ENCODE assay signal across 12 cellular contexts in the genomic region with DNA sequence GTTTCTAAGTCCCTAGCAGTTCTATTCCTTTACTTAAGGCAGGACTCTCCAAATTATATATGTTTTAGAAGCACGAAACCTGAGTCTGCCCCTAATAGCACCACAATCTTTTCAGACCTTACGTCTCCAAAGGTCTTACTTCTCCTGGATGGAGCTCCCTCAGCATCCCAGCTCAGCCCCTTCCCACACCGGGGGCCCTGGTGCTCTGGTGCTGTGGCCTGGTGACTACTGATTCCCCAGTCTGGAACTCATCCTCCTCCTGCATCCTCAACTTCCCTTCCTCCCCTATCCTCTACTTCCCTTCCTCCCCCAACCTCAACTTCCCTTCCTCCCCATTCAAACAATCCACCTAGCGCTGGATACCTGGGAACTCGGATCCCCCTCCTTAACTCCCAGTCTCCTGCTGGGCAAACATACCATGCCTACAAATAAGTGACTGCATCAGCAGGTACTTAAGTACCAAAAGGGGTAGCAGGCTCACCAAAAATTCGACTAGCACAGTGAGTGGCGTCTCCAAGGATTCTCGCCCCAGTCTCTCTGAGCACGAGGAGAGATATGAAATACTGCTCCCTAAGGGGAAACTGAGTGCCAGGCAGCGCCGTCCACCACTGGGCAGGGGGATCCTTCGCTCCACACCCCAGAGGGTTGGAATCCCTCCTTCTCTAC. TPM values are rescaled to one million over a fixed set of nuclear protein-coding genes. Genes with fewer than 3 reads are reported as not detected.
DNase-seq lines count a peak whose midpoint lies in the region; ATAC-seq and TF ChIP-seq lines count a peak whose summit lies in the region.
"Had no signal": no experiment of that assay in that cellular context is flagged by ENCODE, and none has a peak within 500 bp of the region (broad histone marks: within the 10 kb centered on the region; RNA-seq: fewer than 3 reads in every experiment).

No MANE protein-coding gene starts in this region.

- DNase-seq in activated T-cell treated with anti-CD3 and anti-CD28 coated beads, Interleukin-2, amount 50 U/mL, for 4 hours = no peak
- DNase-seq in activated T-cell treated with anti-CD3 and anti-CD28 coated beads for 4 hours = no peak
- no peak for DNase-seq in activated T-helper 1 cell treated with anti-CD3 and anti-CD28 coated beads, Interleukin-12 subunit alpha, Interleukin-12 subunit beta, Interleukin-2, Interleukin-4 antibody, amounts not matched to agents 30 ng/mL and 10 ng/mL and 1 ng/mL, durations not matched to agents 14 hours and 24 hours and 36 hours (ENCODE audit: low spot score)
- DNase-seq in left lung = no peak
- DNase-seq in thoracic aorta (ENCODE audit: low spot score) = no peak
- no peak for DNase-seq in AML-193 (lab: John Stamatoyannopoulos, UW)
- DNase-seq: central memory CD4-positive, alpha-beta T cell; hippocampal formation; SHP77 treated with DMSO at 0.1 percent for 48 hours had no signal

- peaks cover 54% of the 10 kb centered on the region for H3K27me3 Mint-ChIP-seq in activated T-cell treated with anti-CD3 and anti-CD28 coated beads, Interleukin-2, amount 50 U/mL, for 4 hours (ENCODE audit: low read depth)
- peaks cover 38% of the 10 kb centered on the region for H3K27me3 Mint-ChIP-seq in activated T-helper 1 cell treated with anti-CD3 and anti-CD28 coated beads, Interleukin-12 subunit alpha, Interleukin-12 subunit beta, Interleukin-2, Interleukin-4 antibody, amounts not matched to agents 30 ng/mL and 10 ng/mL and 1 ng/mL, durations not matched to agents 14 hours and 24 hours and 36 hours (ENCODE audit: insufficient read depth)

- no peaks in the 10 kb centered on the region for H3K4me1 ChIP-seq in left lung
- peaks cover 4 to 34% of the 10 kb centered on the region in 2 donors for H3K4me1 ChIP-seq in thoracic aorta (ENCODE audit: control insufficient read depth in 1 of 2, low read depth in 2 of 2)

- H3K9me3 Mint-ChIP-seq in activated T-cell treated with anti-CD3 and anti-CD28 coated beads, Interleukin-2, amount 50 U/mL, for 4 hours = no peaks in the 10 kb centered on the region
- no peaks in the 10 kb centered on the region for H3K9me3 Mint-ChIP-seq in activated T-helper 1 cell treated with anti-CD3 and anti-CD28 coated beads, Interleukin-12 subunit alpha, Interleukin-12 subunit beta, Interleukin-2, Interleukin-4 antibody, amounts not matched to agents 30 ng/mL and 10 ng/mL and 1 ng/mL, durations not matched to agents 14 hours and 24 hours and 36 hours
- H3K9me3 Mint-ChIP-seq: activated CD8-positive, alpha-beta T cell treated with anti-CD3 and anti-CD28 coated beads for 36 hours had no signal

- H3K9me3 ChIP-seq in left lung (no peaks in the 10 kb centered on the region), thoracic aorta (no peaks in the 10 kb centered on the region)

- no peak overlapping the region for H3K27ac Mint-ChIP-seq in activated T-helper 1 cell treated with anti-CD3 and anti-CD28 coated beads, Interleukin-12 subunit alpha, Interleukin-12 subunit beta, Interleukin-2, Interleukin-4 antibody, amounts not matched to agents 30 ng/mL and 10 ng/mL and 1 ng/mL, durations not matched to agents 14 hours and 24 hours and 36 hours
- H3K27ac Mint-ChIP-seq: activated CD8-positive, alpha-beta T cell treated with anti-CD3 and anti-CD28 coated beads for 36 hours had no signal

- no peak for ATAC-seq in activated T-cell treated with anti-CD3 and anti-CD28 coated beads, Interleukin-2, amount 50 U/mL, for 4 hours
- ATAC-seq in left lung = peak; percentile 3
- no peak for ATAC-seq in thoracic aorta (ENCODE audit: insufficient number of reproducible peaks, low FRiP score, low read depth)
- no peak for ATAC-seq in HG02885 (IDR thresholded peaks at IDR 0.05; ENCODE audit: poor library complexity, unreplicated experiment)
- ATAC-seq in HG02884 (IDR thresholded peaks at IDR 0.05; ENCODE audit: unreplicated experiment) = no peak

- H3K36me3 ChIP-seq in left lung (no peaks in the 10 kb centered on the region), thoracic aorta (no peaks in the 10 kb centered on the region)

- peak overlapping the region; percentile 40 for H3K4me3 Mint-ChIP-seq in activated T-cell treated with anti-CD3 and anti-CD28 coated beads, Interleukin-2, amount 50 U/mL, for 4 hours
- H3K4me3 Mint-ChIP-seq in activated T-helper 1 cell treated with anti-CD3 and anti-CD28 coated beads, Interleukin-12 subunit alpha, Interleukin-12 subunit beta, Interleukin-2, Interleukin-4 antibody, amounts not matched to agents 30 ng/mL and 10 ng/mL and 1 ng/mL, durations not matched to agents 14 hours and 24 hours and 36 hours = peak overlapping the region; percentile 22
- H3K4me3 Mint-ChIP-seq: activated CD8-positive, alpha-beta T cell treated with anti-CD3 and anti-CD28 coated beads for 36 hours had no signal

- H3K4me1 Mint-ChIP-seq in activated T-cell treated with anti-CD3 and anti-CD28 coated beads, Interleukin-2, amount 50 U/mL, for 4 hours (ENCODE audit: low read depth) = peaks cover 2% of the 10 kb centered on the region
- H3K4me1 Mint-ChIP-seq in activated T-helper 1 cell treated with anti-CD3 and anti-CD28 coated beads, Interleukin-12 subunit alpha, Interleukin-12 subunit beta, Interleukin-2, Interleukin-4 antibody, amounts not matched to agents 30 ng/mL and 10 ng/mL and 1 ng/mL, durations not matched to agents 14 hours and 24 hours and 36 hours (ENCODE audit: low read depth) = no peaks in the 10 kb centered on the region

- TF ChIP-seq CTCF in left lung (IDR thresholded peaks at IDR 0.05) (no peak), thoracic aorta (IDR thresholded peaks at IDR 0.05) (no peak)

- H3K27me3 ChIP-seq in left lung (peaks cover 14 to 81% of the 10 kb centered on the region in 2 donors), thoracic aorta (replicated peaks; ENCODE audit: insufficient read depth) (no peaks in the 10 kb centered on the region)

- no peaks in the 10 kb centered on the region for H3K36me3 Mint-ChIP-seq in activated T-cell treated with anti-CD3 and anti-CD28 coated beads, Interleukin-2, amount 50 U/mL, for 4 hours (ENCODE audit: insufficient read depth)
- no peaks in the 10 kb centered on the region for H3K36me3 Mint-ChIP-seq in activated T-helper 1 cell treated with anti-CD3 and anti-CD28 coated beads, Interleukin-12 subunit alpha, Interleukin-12 subunit beta, Interleukin-2, Interleukin-4 antibody, amounts not matched to agents 30 ng/mL and 10 ng/mL and 1 ng/mL, durations not matched to agents 14 hours and 24 hours and 36 hours (ENCODE audit: low read depth)

- H3K27ac ChIP-seq in left lung (no peak overlapping the region), thoracic aorta (peak overlapping the region; percentile 56 to 76)

- H3K4me3 ChIP-seq in left lung (peak overlapping the region in 1 of 2 donors; percentile 30), thoracic aorta (peak overlapping the region; percentile 77)

- intact Hi-C loops in activated T-helper 1 cell treated with anti-CD3 and anti-CD28 coated beads, Interleukin-12 subunit alpha, Interleukin-12 subunit beta, Interleukin-2, Interleukin-4 antibody, amounts not matched to agents 30 ng/mL and 10 ng/mL and 1 ng/mL, durations not matched to agents 14 hours and 24 hours and 36 hours (cut with micrococcal nuclease) = no loop called here
- intact Hi-C loops in left lung (cut with DNase I) = no loop called here

RNA-seq across cellular contexts. Expression of a gene that starts 0.8 kb away (rescaled TPM):
- under 1 TPM in 1 of 3 donors, not detected in 2; 0.24 TPM for total RNA-seq in activated T-cell treated with anti-CD3 and anti-CD28 coated beads, Interleukin-2, amount 50 U/mL, for 4 hours
- not detected in 2 replicates for total RNA-seq in activated T-helper 1 cell treated with anti-CD3 and anti-CD28 coated beads, Interleukin-12 subunit alpha, Interleukin-12 subunit beta, Interleukin-2, Interleukin-4 antibody, amounts not matched to agents 30 ng/mL and 10 ng/mL and 1 ng/mL, durations not matched to agents 14 hours and 24 hours and 36 hours
- 1 to 10 TPM; 3.2 to 5.9 TPM for total RNA-seq in left lung
- total RNA-seq in thoracic aorta = 10 to 100 TPM; 16.6 to 34.0 TPM
- total RNA-seq: activated CD8-positive, alpha-beta T cell treated with anti-CD3 and anti-CD28 coated beads for 36 hours had no signal

RNA-seq across cellular contexts. Expression of a gene that starts 30.9 kb away (rescaled TPM):
- 10 to 100 TPM; 15.7 to 26.9 (median 22.0) TPM for total RNA-seq in activated T-cell treated with anti-CD3 and anti-CD28 coated beads, Interleukin-2, amount 50 U/mL, for 4 hours
- 31.2 and 31.4 TPM in 2 replicates for total RNA-seq in activated T-helper 1 cell treated with anti-CD3 and anti-CD28 coated beads, Interleukin-12 subunit alpha, Interleukin-12 subunit beta, Interleukin-2, Interleukin-4 antibody, amounts not matched to agents 30 ng/mL and 10 ng/mL and 1 ng/mL, durations not matched to agents 14 hours and 24 hours and 36 hours
- total RNA-seq in left lung = 10 to 100 TPM; 18.3 to 27.1 TPM
- total RNA-seq in thoracic aorta = 100 to 1,000 TPM; 195 to 229 TPM

Comparison
In these comparisons a context has a peak if more than half of its experiments do, and no peak if none do; other contexts are left out.
1. H3K27ac ChIP-seq: peak in thoracic aorta (2 of 2); none in left lung (0 of 2).